ENCODE assay signal across 2 cellular contexts in the genomic region with DNA sequence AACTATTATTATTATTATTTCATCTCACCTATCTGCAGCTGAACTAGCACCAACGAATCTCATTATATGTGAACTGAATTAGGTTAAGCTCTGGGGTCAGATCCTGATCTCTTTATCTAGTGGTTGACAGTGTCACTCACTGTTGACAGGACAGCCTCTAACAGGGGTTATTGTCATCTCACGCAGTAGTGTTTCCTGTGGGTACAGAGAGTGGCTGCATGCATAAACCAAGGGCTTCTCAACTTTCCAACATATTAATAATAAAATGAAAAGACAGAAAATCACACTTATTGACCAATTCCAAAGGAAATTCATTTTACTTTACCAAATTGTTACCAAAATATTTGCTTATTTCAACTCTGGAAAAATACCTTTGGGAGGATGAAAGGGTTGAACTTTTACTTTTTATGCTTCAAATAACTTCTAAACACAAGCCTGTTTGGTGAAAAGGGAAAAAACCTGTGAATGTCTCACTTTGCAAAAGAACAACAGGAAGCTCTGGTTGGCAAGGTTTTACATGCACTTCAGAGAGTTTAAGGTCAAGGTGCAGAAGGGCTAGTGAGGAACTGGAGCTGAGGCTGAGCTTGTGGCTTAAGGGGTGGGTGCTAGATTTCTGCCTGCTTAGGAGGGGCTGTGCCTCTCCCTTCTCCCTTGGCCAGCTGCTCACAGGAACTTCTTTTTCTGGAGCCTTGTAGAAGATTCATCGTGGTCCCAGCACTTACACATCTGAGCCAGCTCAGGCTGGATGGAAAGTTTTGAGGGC.
TF ChIP-seq lines count a peak whose summit lies in the region.

No MANE protein-coding gene starts in this region.

TF ChIP-seq in liver, 16 proteins besides CTCF, POLR2A, EP300 and RAD21:
- TF ChIP-seq GABPA (IDR thresholded peaks at IDR 0.05 in 1 of 2, conservative IDR thresholded peaks at IDR 0.05 in 1 of 2) = no peak
- TF ChIP-seq NR2F2 (IDR thresholded peaks at IDR 0.05) = peak; percentile 12
- peak; percentile 48 for TF ChIP-seq SP1 (IDR thresholded peaks at IDR 0.05)
- TF ChIP-seq HNF4A (conservative IDR thresholded peaks at IDR 0.05) = peak in 1 of 2 donors; percentile 15

TF ChIP-seq in HepG2, 621 proteins besides CTCF, POLR2A, EP300 and RAD21:
- TF ChIP-seq, protein P1, sequence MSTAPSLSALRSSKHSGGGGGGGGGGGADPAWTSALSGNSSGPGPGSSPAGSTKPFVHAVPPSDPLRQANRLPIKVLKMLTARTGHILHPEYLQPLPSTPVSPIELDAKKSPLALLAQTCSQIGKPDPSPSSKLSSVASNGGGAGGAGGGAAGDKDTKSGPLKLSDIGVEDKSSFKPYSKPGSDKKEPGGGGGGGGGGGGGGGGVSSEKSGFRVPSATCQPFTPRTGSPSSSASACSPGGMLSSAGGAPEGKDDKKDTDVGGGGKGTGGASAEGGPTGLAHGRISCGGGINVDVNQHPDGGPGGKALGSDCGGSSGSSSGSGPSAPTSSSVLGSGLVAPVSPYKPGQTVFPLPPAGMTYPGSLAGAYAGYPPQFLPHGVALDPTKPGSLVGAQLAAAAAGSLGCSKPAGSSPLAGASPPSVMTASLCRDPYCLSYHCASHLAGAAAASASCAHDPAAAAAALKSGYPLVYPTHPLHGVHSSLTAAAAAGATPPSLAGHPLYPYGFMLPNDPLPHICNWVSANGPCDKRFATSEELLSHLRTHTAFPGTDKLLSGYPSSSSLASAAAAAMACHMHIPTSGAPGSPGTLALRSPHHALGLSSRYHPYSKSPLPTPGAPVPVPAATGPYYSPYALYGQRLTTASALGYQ (CRISPR knock-in tag; IDR thresholded peaks at IDR 0.05) = no peak
- TF ChIP-seq HMGA1 (CRISPR knock-in tag; conservative IDR thresholded peaks at IDR 0.05) (no peak), HIVEP1 (CRISPR knock-in tag; IDR thresholded peaks at IDR 0.05) (no peak), ZNF468 (CRISPR knock-in tag; IDR thresholded peaks at IDR 0.05) (no peak), ZNF382 (CRISPR knock-in tag; IDR thresholded peaks at IDR 0.05; ENCODE audit: borderline replicate concordance) (no peak), HDAC6 (IDR thresholded peaks at IDR 0.05; ENCODE audit: low read depth, low read length) (no peak), EHMT2 (IDR thresholded peaks at IDR 0.05; ENCODE audit: borderline replicate concordance, low read depth, low read length) (no peak), PTBP1 (IDR thresholded peaks at IDR 0.05; ENCODE audit: low read depth, low read length, poor library complexity, severe bottlenecking) (no peak), TARDBP (CRISPR knock-in tag; IDR thresholded peaks at IDR 0.05) (no peak)
- TF ChIP-seq, protein P2, sequence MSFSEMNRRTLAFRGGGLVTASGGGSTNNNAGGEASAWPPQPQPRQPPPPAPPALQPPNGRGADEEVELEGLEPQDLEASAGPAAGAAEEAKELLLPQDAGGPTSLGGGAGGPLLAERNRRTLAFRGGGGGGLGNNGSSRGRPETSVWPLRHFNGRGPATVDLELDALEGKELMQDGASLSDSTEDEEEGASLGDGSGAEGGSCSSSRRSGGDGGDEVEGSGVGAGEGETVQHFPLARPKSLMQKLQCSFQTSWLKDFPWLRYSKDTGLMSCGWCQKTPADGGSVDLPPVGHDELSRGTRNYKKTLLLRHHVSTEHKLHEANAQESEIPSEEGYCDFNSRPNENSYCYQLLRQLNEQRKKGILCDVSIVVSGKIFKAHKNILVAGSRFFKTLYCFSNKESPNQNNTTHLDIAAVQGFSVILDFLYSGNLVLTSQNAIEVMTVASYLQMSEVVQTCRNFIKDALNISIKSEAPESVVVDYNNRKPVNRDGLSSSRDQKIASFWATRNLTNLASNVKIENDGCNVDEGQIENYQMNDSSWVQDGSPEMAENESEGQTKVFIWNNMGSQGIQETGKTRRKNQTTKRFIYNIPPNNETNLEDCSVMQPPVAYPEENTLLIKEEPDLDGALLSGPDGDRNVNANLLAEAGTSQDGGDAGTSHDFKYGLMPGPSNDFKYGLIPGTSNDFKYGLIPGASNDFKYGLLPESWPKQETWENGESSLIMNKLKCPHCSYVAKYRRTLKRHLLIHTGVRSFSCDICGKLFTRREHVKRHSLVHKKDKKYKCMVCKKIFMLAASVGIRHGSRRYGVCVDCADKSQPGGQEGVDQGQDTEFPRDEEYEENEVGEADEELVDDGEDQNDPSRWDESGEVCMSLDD (CRISPR knock-in tag; IDR thresholded peaks at IDR 0.05; ENCODE audit: borderline replicate concordance) = no peak
- TF ChIP-seq, protein P3, sequence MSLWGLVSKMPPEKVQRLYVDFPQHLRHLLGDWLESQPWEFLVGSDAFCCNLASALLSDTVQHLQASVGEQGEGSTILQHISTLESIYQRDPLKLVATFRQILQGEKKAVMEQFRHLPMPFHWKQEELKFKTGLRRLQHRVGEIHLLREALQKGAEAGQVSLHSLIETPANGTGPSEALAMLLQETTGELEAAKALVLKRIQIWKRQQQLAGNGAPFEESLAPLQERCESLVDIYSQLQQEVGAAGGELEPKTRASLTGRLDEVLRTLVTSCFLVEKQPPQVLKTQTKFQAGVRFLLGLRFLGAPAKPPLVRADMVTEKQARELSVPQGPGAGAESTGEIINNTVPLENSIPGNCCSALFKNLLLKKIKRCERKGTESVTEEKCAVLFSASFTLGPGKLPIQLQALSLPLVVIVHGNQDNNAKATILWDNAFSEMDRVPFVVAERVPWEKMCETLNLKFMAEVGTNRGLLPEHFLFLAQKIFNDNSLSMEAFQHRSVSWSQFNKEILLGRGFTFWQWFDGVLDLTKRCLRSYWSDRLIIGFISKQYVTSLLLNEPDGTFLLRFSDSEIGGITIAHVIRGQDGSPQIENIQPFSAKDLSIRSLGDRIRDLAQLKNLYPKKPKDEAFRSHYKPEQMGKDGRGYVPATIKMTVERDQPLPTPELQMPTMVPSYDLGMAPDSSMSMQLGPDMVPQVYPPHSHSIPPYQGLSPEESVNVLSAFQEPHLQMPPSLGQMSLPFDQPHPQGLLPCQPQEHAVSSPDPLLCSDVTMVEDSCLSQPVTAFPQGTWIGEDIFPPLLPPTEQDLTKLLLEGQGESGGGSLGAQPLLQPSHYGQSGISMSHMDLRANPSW (CRISPR knock-in tag; IDR thresholded peaks at IDR 0.05; ENCODE audit: borderline replicate concordance) = no peak
TF ChIP-seq in HepG2: peak in this region for 0.
